Comparison of ENCODE assay signal across 2 cellular contexts in the genomic region with DNA sequence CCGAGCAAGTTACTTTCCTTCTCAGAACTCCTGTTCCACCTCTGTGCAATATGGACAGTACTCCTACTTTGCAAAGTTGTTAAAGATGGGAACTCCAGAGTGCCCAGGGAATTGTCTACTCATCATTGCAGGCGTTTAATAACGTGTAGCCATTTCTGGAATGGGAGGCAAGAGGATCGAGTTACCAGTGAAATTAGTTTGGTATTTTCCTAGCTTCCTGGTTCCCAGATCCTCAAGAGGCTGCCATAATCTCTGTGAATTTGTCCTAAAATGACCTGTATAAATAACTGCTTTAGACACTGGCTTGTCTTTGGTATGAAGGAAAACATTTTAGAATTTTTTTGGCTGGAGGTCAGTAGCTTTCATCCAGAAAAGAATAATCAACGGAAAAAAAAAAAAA.
TF ChIP-seq lines count a peak whose summit lies in the region.

No MANE protein-coding gene starts in this region.

TF ChIP-seq in IMR-90, 13 proteins besides CTCF, POLR2A, EP300 and RAD21:
- no peak for TF ChIP-seq MAFK (IDR thresholded peaks at IDR 0.05; ENCODE audit: low read depth, low read length)
- TF ChIP-seq MXI1 (IDR thresholded peaks at IDR 0.05; ENCODE audit: borderline replicate concordance, low read depth, low read length): no peak
- TF ChIP-seq FOS (IDR thresholded peaks at IDR 0.05; ENCODE audit: low read depth, low read length): no peak
- TF ChIP-seq NFE2L2 (IDR thresholded peaks at IDR 0.05; ENCODE audit: low read depth, low read length): no peak
- TF ChIP-seq CEBPB (IDR thresholded peaks at IDR 0.05; ENCODE audit: low read depth, low read length): no peak
- TF ChIP-seq USF2 (IDR thresholded peaks at IDR 0.05; ENCODE audit: low read depth, low read length): no peak
- TF ChIP-seq CHD1 (IDR thresholded peaks at IDR 0.05; ENCODE audit: low read depth, low read length): no peak
- TF ChIP-seq MAZ (IDR thresholded peaks at IDR 0.05; ENCODE audit: borderline replicate concordance, low read depth, low read length): no peak
- TF ChIP-seq, protein P1, sequence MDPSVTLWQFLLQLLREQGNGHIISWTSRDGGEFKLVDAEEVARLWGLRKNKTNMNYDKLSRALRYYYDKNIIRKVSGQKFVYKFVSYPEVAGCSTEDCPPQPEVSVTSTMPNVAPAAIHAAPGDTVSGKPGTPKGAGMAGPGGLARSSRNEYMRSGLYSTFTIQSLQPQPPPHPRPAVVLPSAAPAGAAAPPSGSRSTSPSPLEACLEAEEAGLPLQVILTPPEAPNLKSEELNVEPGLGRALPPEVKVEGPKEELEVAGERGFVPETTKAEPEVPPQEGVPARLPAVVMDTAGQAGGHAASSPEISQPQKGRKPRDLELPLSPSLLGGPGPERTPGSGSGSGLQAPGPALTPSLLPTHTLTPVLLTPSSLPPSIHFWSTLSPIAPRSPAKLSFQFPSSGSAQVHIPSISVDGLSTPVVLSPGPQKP (IDR thresholded peaks at IDR 0.05; ENCODE audit: borderline replicate concordance, low read depth, low read length): no peak

TF ChIP-seq in endothelial cell of umbilical vein, 7 proteins besides CTCF, POLR2A, EP300 and RAD21:
- TF ChIP-seq MYC (IDR thresholded peaks at IDR 0.05; ENCODE audit: low read depth, low read length) (no peak), FOS (IDR thresholded peaks at IDR 0.05; ENCODE audit: borderline replicate concordance, insufficient read depth, low read length) (no peak), MAX (IDR thresholded peaks at IDR 0.05; ENCODE audit: insufficient read depth, insufficient read length) (no peak), EZH2 (IDR thresholded peaks at IDR 0.05; ENCODE audit: borderline replicate concordance, low read depth, low read length, severe bottlenecking) (no peak), POLR2AphosphoS5 (IDR thresholded peaks at IDR 0.05; ENCODE audit: insufficient read depth, low read depth, low read length) (no peak), JUN (IDR thresholded peaks at IDR 0.05; ENCODE audit: borderline replicate concordance, insufficient read depth, insufficient read length, low read depth) (no peak), GATA2 (IDR thresholded peaks at IDR 0.05; ENCODE audit: insufficient read depth, insufficient read length, low read depth, low read length) (no peak)
